ENCODE assay signal across 27 cellular contexts in genomic region chr1:239317948-239318347, GRCh38.
"Had no signal": no experiment of that assay in that cellular context is flagged by ENCODE, and none has a peak within 500 bp of the region (broad histone marks: within the 10 kb centered on the region; RNA-seq: fewer than 3 reads in every experiment).

No MANE protein-coding gene starts in this region.

- ATAC-seq: stimulated activated effector memory CD8-positive, alpha-beta T cell treated with anti-CD3 and anti-CD28 coated beads, Interleukin-12 subunit alpha, Interleukin-12 subunit beta, amount 100 ng/mL, for 72 hours; stimulated activated memory B cell treated with anti-CD40 and anti-IgM and Interleukin-4, amounts not matched to agents 10 μg/mL and 1 μg/mL and 100 μg/mL, for 72 hours; stimulated activated naive B cell treated with anti-CD40 and anti-IgM and Interleukin-4, amounts not matched to agents 10 μg/mL and 1 μg/mL and 100 μg/mL, for 72 hours; stimulated activated naive CD8-positive, alpha-beta T cell treated with anti-CD3 and anti-CD28 coated beads, Interleukin-15, amount 100 ng/mL, for 72 hours; stimulated activated naive CD8-positive, alpha-beta T cell treated with anti-CD3 and anti-CD28 coated beads, Interleukin-15, Interleukin-2, amounts not matched to agents 100 U/mL and 50 U/mL, for 24 hours; upper lobe of right lung had no signal

- DNase-seq: stimulated activated CD4-positive, alpha-beta T cell treated with anti-CD3 and anti-CD28 coated beads, Interleukin-2, amount 100 ng/mL, for 48 hours; stimulated activated CD4-positive, alpha-beta T cell treated with anti-CD3 and anti-CD28 coated beads, Interleukin-4, amount 100 ng/mL, for 1 hour; stimulated activated CD4-positive, alpha-beta T cell treated with anti-CD3 and anti-CD28 coated beads, Interleukin-4, amount 100 ng/mL, for 24 hours; stimulated activated CD4-positive, alpha-beta T cell treated with anti-CD3 and anti-CD28 coated beads, Interleukin-4, amount 100 ng/mL, for 4 hours; stimulated activated CD8-positive, alpha-beta memory T cell treated with anti-CD3 and anti-CD28 coated beads, Interleukin-4, amount 100 ng/mL, for 48 hours; stimulated activated naive B cell treated with anti-CD40 and anti-IgM and Interleukin-4, amounts not matched to agents 10 μg/mL and 1 μg/mL and 100 μg/mL, for 72 hours; stimulated activated naive CD4-positive, alpha-beta T cell; stimulated activated naive CD4-positive, alpha-beta T cell treated with Interleukin-2 at 50 U/mL for 16 hours; stimulated activated naive CD8-positive, alpha-beta T cell treated with anti-CD3 and anti-CD28 coated beads, Interleukin-15, amount 100 ng/mL, for 72 hours; stimulated activated naive CD8-positive, alpha-beta T cell treated with anti-CD3 and anti-CD28 coated beads, Interleukin-15, Interleukin-2, amounts not matched to agents 100 U/mL and 50 U/mL, for 24 hours; stomach; substantia nigra; testis; thyroid gland; tibial artery; transverse colon; trophoblast cell; upper lobe of left lung; upper lobe of right lung; uterus had no signal

- H3K4me1 ChIP-seq: stomach, suprapubic skin, testis, thyroid gland, tibial artery, tibial nerve, upper lobe of left lung, upper lobe of right lung, uterus, vagina had no signal

- H3K9me3 ChIP-seq: stomach, suprapubic skin, testis, thoracic aorta, thyroid gland, tibial artery, tibial nerve, transverse colon, upper lobe of left lung, upper lobe of right lung, uterus, vagina had no signal

- H3K27ac ChIP-seq: stomach, suprapubic skin, testis, thoracic aorta, thyroid gland, tibial artery, tibial nerve, transverse colon, upper lobe of left lung, upper lobe of right lung, uterus, vagina had no signal

- H3K36me3 ChIP-seq: stomach, suprapubic skin, thoracic aorta, thyroid gland, tibial artery, tibial nerve, transverse colon, upper lobe of left lung, upper lobe of right lung, uterus, vagina had no signal

- H3K4me3 ChIP-seq: stomach, suprapubic skin, testis, thoracic aorta, thyroid gland, tibial artery, tibial nerve, transverse colon, upper lobe of left lung, upper lobe of right lung, uterus, vagina had no signal

- FAIRE-seq: urothelium cell line had no signal

- H3K27me3 ChIP-seq: stomach, suprapubic skin, testis, thyroid gland, tibial artery, tibial nerve, transverse colon, upper lobe of left lung, upper lobe of right lung, uterus, vagina had no signal
